In the genomic region with DNA sequence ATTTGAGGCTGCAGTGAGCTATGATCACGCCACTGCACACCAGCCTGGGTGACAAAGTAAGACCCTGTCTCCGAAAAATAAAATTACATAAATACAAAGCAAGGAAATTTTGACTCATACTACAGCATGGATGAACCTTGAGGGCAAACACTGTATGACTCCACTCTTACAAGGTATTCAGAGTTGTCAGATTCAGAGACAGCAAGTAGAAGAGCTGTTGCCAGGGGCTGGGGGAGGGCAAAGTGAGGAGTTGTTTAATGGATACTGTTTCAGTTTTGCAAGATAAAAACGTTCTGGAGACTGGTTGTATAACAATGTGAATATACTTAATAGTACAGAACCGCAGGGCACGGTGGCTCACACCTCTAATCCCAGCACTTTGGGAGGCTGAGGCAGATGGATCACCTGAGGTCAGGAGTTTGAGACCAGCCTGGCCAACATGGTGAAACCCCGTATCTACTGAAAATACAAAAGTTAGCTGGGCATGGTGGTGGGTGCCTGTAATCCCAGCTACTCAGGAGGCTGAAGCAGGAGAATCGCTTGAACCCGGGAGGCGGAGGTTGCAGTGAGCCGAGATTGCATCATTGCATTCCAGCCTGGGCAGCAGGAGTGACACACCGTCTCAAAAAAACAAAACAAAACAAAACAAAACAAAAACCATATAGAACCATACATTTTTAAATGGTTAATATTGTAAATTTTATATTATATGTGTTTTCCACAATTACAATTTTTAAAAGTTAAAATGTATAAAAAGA, we compare ENCODE assay signal across 1 cellular context.
TF ChIP-seq lines count a peak whose summit lies in the region.

No MANE protein-coding gene starts in this region.

TF ChIP-seq in IMR-90, 13 proteins besides CTCF, POLR2A, EP300 and RAD21:
- TF ChIP-seq CEBPB (IDR thresholded peaks at IDR 0.05; ENCODE audit: low read depth, low read length), result peak; percentile 21; the same call in 1 of the 2 replicates
